Comparison of ENCODE assay signal across 8 cellular contexts in the genomic region with DNA sequence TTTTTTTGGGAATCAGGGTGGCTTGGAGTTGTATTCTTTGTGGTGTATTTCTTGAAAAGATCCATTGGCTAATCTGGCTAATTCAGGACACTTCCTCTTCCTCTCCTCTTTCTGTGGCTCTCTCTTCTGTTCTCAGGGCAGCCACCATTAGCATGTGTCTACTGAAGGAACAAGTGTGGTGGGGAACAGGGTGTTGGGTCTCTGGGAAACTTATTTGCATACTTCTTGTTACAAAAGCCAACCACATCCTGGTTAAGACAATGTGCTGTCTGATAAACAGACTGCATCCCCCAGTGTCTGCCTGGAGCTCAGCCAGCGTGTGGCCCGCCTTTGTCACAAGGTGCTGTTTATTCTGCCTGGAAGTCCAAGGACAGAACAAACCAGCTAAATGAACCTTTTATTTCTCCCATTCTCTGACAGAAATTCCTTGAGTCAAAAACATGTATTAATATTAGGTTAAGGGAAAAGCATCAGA.
DNase-seq lines count a peak whose midpoint lies in the region; ATAC-seq and TF ChIP-seq lines count a peak whose summit lies in the region.

No MANE protein-coding gene starts in this region.

- TF ChIP-seq CTCF in brain microvascular endothelial cell (IDR thresholded peaks at IDR 0.05; ENCODE audit: low read depth, low read length, missing control alignments) = no peak

- no peak overlapping the region for H3K27ac ChIP-seq in brain microvascular endothelial cell

- peak overlapping the region in 2 of 3 donors; percentile 3 to 66 for H3K4me3 Mint-ChIP-seq in T-cell

- H3K36me3 ChIP-seq in brain microvascular endothelial cell (replicated peaks) = no peaks in the 10 kb centered on the region

- H3K36me3 Mint-ChIP-seq in T-cell = no peaks in the 10 kb centered on the region

- ATAC-seq in GM19455 (IDR thresholded peaks at IDR 0.05; ENCODE audit: unreplicated experiment) (peak; percentile 100), HG03558 (IDR thresholded peaks at IDR 0.05; ENCODE audit: extremely low read depth, unreplicated experiment) (peak; percentile 100), T-cell (replicated peaks in 1 of 4) (peak; percentile 90 to 99 (median 96))

- H3K27me3 Mint-ChIP-seq in T-cell = no peaks in the 10 kb centered on the region

- H3K27me3 ChIP-seq in brain microvascular endothelial cell (replicated peaks) = no peaks in the 10 kb centered on the region

- POLR2A ChIA-PET in T-cell (lab: Charles Lee) = no interaction called here

- CTCF ChIA-PET in T-cell (lab: Charles Lee) = interaction anchor here in 1 of 2 donors (1.0 kb wide), 1 partner anchor 17 kb away, joined by 3 read pairs; no protein-coding TSS in a partner anchor

- peak overlapping the region; percentile 59 to 81 for H3K27ac Mint-ChIP-seq in T-cell

- peaks cover 27 to 42% (median 34%) of the 10 kb centered on the region in 3 donors for H3K4me1 Mint-ChIP-seq in T-cell

- DNase-seq in DMS153 (lab: John Stamatoyannopoulos, UW) (peak; percentile 90), T-cell (peak; percentile 16 to 77 (median 56)), brain microvascular endothelial cell (peak; percentile 45), kidney glomerular epithelial cell (lab: John Stamatoyannopoulos, UW) (peak; percentile 32), NCI-H1092 treated with DMSO at 0.1 percent for 48 hours (lab: John Stamatoyannopoulos, UW) (no peak)
- DNase-seq in stimulated activated CD8-positive, alpha-beta memory T cell treated with anti-CD3 and anti-CD28 coated beads, Interleukin-15, amount 100 ng/mL, for 1 hour (ENCODE audit: low read depth) = peak; percentile 15

- in situ Hi-C loops in brain microvascular endothelial cell (cut with HindIII; ENCODE audit: low pct_ligation_motif_present, low sequenced_read_pairs) = no loop called here

- no peaks in the 10 kb centered on the region for H3K9me3 Mint-ChIP-seq in T-cell

- H3K4me3 ChIP-seq in brain microvascular endothelial cell (ENCODE audit: low read depth, low read length) = no peak overlapping the region
